Comparison of ENCODE assay signal across 7 cellular contexts in the genomic region with DNA sequence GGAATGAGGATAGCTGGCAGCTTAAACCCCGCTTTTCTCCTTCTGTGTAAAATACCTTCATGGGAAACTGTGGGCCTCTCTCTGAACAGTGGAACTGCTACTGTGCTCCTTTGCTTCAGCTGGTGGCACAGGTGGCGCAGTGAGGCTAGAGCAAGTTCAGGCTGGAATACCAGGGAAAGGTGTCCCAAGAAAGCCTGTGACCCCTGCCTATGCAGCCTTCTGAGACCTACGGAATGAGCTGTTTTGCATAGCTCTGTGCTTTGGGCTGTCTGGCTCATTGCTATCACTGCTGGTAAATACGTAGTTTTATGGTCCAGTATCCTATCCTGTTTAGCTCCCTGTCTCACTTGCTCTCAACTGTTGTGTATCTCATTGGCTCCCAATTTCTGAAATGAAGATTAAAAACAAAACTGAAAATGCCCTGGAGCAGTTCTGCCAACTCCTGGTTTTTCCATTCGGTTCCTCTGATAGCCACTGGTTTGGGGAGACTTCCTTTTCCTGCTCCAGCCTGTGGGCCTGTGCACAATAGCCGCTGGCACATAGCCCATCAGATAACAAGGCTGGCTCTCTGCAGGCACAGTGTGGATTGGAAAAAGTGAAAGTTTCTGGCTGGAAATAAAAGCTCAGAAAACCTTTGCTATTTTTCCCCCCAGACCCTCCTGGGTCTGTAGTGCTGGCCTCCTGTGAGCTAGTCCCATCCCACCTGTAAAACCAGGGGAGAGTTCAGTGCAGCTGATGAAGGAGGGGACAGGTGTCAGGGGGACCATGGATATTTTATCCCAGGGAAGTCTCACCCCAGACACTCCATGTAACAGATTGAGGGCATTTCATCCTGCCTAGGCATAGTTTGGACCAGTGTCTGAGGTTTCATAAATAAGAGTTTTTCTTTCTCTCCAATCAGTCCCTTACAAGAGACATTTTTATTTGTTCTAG. TPM values are rescaled to one million over a fixed set of nuclear protein-coding genes. Genes with fewer than 3 reads are reported as not detected.
DNase-seq lines count a peak whose midpoint lies in the region; ATAC-seq and TF ChIP-seq lines count a peak whose summit lies in the region.

No MANE protein-coding gene starts in this region.

- H3K36me3 ChIP-seq in HEK293 (ENCODE audit: control insufficient read depth in 2 of 2, insufficient read depth in 1 of 2, low read length in 2 of 2) (peaks cover 0 to 21% of the 10 kb centered on the region in 2 experiments; a peak in 2 of 3 replicates), SJSA1 (peaks cover 36% of the 10 kb centered on the region)

- POLR2A ChIA-PET in HEK293 (lab: Yijun Ruan, JAX): interaction anchor here (0.7 to 3.9 kb wide), 11 partner anchors 11 to 250 kb away, joined by 3 to 26 read pairs (median 4); partner anchors contain the start of genes CCDC47, DDX42 and MAP3K3

- CTCF ChIA-PET in HEK293 (lab: Yijun Ruan, JAX): interaction anchor here (0.6 to 3.9 kb wide), 12 partner anchors 11 to 250 kb away, joined by 3 to 27 read pairs (median 4); no protein-coding TSS in a partner anchor

- no peak for TF ChIP-seq CTCF in HEK293 (tag by site-specific recombination; IDR thresholded peaks at IDR 0.05)

- H3K9me3 ChIP-seq in HEK293 (ENCODE audit: control insufficient read depth, insufficient read depth, low read depth, low read length) (no peaks in the 10 kb centered on the region), SJSA1 (replicated peaks) (no peaks in the 10 kb centered on the region)

- DNase-seq in SJSA1 (ENCODE audit: low read depth in 1 of 2, low spot score in 2 of 2) (peak; percentile 83 to 93), fibroblast of gingiva (ENCODE audit: low read depth) (peak; percentile 48), non-pigmented ciliary epithelial cell (ENCODE audit: low read depth) (peak; percentile 52)
- no peak for DNase-seq in activated naive CD4-positive, alpha-beta T cell (lab: John Stamatoyannopoulos, UW)

- peak overlapping the region; percentile 83 for H3K27ac ChIP-seq in HEK293 (ENCODE audit: extremely low read depth, low read depth, low read length)
- peak overlapping the region; percentile 4; the same call in 1 of the 2 replicates for H3K27ac ChIP-seq in SJSA1

- H3K4me3 ChIP-seq in HEK293 (ENCODE audit: low read depth, low read length): no peak overlapping the region
- H3K4me3 ChIP-seq in SJSA1: no peak overlapping the region

- H3K4me1 ChIP-seq in HEK293 (ENCODE audit: control insufficient read depth, insufficient read depth, low read length): peaks cover 22% of the 10 kb centered on the region
- H3K4me1 ChIP-seq in SJSA1 (replicated peaks): peaks cover 16% of the 10 kb centered on the region

- ATAC-seq in GM19328 (IDR thresholded peaks at IDR 0.05; ENCODE audit: unreplicated experiment): no peak
- no peak for ATAC-seq in GM21423 (IDR thresholded peaks at IDR 0.05; ENCODE audit: unreplicated experiment)

- H3K27me3 ChIP-seq in SJSA1 (replicated peaks): no peaks in the 10 kb centered on the region

TF ChIP-seq in HEK293, 187 proteins besides CTCF, POLR2A, EP300 and RAD21 (continues in another document):
- 0 out of 2 replicates have a peak, but pooled peaks have one; percentile 42 for TF ChIP-seq ZNF629 (tag by site-specific recombination; IDR thresholded peaks at IDR 0.05)
- no peak for TF ChIP-seq ZNF521 (tag by site-specific recombination; IDR thresholded peaks at IDR 0.05)
- peak; percentile 79; the same call in 1 of the 2 replicates for TF ChIP-seq ZNF660 (tag by site-specific recombination; IDR thresholded peaks at IDR 0.05)
- TF ChIP-seq ZNF335 (tag by site-specific recombination; conservative IDR thresholded peaks at IDR 0.05): peak; percentile 64
- peak; percentile 85 for TF ChIP-seq IKZF3 (tag by site-specific recombination; IDR thresholded peaks at IDR 0.05)
- TF ChIP-seq ZNF341 (tag by site-specific recombination; IDR thresholded peaks at IDR 0.05; ENCODE audit: low read depth): peak; percentile 86
- TF ChIP-seq ZNF600 (tag by site-specific recombination; IDR thresholded peaks at IDR 0.05): peak; percentile 79
- peak; percentile 73 for TF ChIP-seq PRDM6 (tag by site-specific recombination; IDR thresholded peaks at IDR 0.05)
- TF ChIP-seq ZNF354C (tag by site-specific recombination; IDR thresholded peaks at IDR 0.05; ENCODE audit: borderline replicate concordance, low read depth): no peak
- TF ChIP-seq, protein P1, sequence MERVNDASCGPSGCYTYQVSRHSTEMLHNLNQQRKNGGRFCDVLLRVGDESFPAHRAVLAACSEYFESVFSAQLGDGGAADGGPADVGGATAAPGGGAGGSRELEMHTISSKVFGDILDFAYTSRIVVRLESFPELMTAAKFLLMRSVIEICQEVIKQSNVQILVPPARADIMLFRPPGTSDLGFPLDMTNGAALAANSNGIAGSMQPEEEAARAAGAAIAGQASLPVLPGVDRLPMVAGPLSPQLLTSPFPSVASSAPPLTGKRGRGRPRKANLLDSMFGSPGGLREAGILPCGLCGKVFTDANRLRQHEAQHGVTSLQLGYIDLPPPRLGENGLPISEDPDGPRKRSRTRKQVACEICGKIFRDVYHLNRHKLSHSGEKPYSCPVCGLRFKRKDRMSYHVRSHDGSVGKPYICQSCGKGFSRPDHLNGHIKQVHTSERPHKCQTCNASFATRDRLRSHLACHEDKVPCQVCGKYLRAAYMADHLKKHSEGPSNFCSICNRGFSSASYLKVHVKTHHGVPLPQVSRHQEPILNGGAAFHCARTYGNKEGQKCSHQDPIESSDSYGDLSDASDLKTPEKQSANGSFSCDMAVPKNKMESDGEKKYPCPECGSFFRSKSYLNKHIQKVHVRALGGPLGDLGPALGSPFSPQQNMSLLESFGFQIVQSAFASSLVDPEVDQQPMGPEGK (tag by site-specific recombination; IDR thresholded peaks at IDR 0.05): peak; percentile 36; the same call in 1 of the 2 replicates
- no peak for TF ChIP-seq ZSCAN23 (tag by site-specific recombination; IDR thresholded peaks at IDR 0.05)
- TF ChIP-seq ZSCAN30 (tag by site-specific recombination; IDR thresholded peaks at IDR 0.05): peak; percentile 50; the same call in 1 of the 2 replicates
- TF ChIP-seq GLIS1 (tag by site-specific recombination; IDR thresholded peaks at IDR 0.05): peak; percentile 72
- TF ChIP-seq AEBP2 (tag by site-specific recombination; IDR thresholded peaks at IDR 0.05; ENCODE audit: borderline replicate concordance): no peak
- peak; percentile 21; the same call in 1 of the 2 replicates for TF ChIP-seq MZF1 (tag by site-specific recombination; IDR thresholded peaks at IDR 0.05; ENCODE audit: borderline replicate concordance)
- TF ChIP-seq EGR2 (tag by site-specific recombination; IDR thresholded peaks at IDR 0.05; ENCODE audit: low read depth): no peak
- no peak for TF ChIP-seq ZNF398 (tag by site-specific recombination; IDR thresholded peaks at IDR 0.05)
- TF ChIP-seq ZNF561 (tag by site-specific recombination; IDR thresholded peaks at IDR 0.05; ENCODE audit: borderline replicate concordance): peak; percentile 83; the same call in 1 of the 2 replicates
- TF ChIP-seq OSR2 (tag by site-specific recombination; IDR thresholded peaks at IDR 0.05): peak; percentile 85
- TF ChIP-seq ZNF658 (tag by site-specific recombination; IDR thresholded peaks at IDR 0.05): no peak

RNA-seq across cellular contexts. Expression of gene LIMD2, which starts 24.1 kb away (rescaled TPM):
- 26.5 and 35.2 TPM in 2 replicates for total RNA-seq in SJSA1 (2014; rRNA removed; shearing (Covaris generic))

RNA-seq across cellular contexts. Expression of gene MAP3K3, which starts 53.7 kb away (rescaled TPM):
- total RNA-seq in SJSA1 (2014; rRNA removed; shearing (Covaris generic)): 35.8 and 49.5 TPM in 2 replicates

Comparison
In these comparisons a context has a peak if more than half of its experiments do, and no peak if none do; other contexts are left out.
1. DNase-seq: peak in SJSA1 (2 of 2), fibroblast of gingiva (single experiment) and non-pigmented ciliary epithelial cell (single experiment); none in activated naive CD4-positive, alpha-beta T cell (0 of 4).